8 cellular contexts compared by ENCODE assay signal in the genomic region with DNA sequence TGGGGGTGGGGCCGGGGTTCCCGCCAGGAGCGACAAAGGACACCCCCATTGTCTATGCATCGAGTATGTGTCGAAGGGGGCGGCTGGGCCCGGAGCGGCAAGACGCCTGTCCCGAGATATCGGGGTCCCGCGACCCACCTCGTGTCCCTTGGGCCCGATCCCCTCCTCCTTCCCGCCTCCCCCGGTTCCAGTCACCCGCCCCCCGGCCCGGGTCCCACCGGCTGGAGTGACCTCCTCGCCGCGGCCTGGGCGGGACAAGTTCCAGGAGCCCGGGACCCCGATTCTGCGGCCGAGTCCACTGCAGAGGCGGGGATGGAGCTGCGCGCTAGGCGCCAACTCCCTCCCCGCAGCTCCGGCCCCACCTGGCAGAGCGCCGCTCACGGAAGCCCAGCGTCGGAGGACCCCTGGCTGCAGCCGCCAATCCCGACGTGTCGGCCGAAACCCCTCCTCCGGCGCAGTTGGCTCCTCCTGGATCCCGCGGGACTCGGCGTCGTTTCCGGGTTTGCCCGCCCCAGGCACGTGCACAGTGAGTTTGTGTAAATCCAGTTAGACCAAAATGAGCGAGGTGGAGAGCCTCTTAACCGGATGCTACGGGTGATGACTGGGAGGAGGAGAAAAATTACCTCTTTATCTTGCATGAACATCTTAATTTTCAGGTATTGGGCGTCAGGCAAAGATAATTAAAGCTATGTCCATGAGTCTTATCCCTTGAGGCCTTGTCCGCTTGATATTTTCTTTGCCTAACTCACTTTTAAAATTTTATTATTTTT. TPM values are rescaled to one million over a fixed set of nuclear protein-coding genes. Genes with fewer than 3 reads are reported as not detected.
DNase-seq lines count a peak whose midpoint lies in the region; ATAC-seq, FAIRE-seq and TF ChIP-seq lines count a peak whose summit lies in the region.

A gene (minus strand): TSS at position 434 of the 770 bp plus-strand sequence. CDS start 493 bp downstream, outside the sequence.

- 11% methylated on average over 10 of the region's 60 CpGs for WGBS in right lobe of liver (ENCODE audit: insufficient coverage, low coverage, low lambda C conversion rate, missing lambda C conversion rate)

- H3K9me3 Mint-ChIP-seq in activated CD4-positive, alpha-beta memory T cell treated with anti-CD3 and anti-CD28 coated beads, Interleukin-2, amount 10 ng/mL, durations not matched to agents 7 days and 5 days, result no peaks in the 10 kb centered on the region

- H3K27ac ChIP-seq in dorsolateral prefrontal cortex (peak within 1 kb of the TSS; percentile 6 to 94 (median 81)), right lobe of liver (peak within 1 kb of the TSS; percentile 42 to 82 (median 69))

- FAIRE-seq in urothelium cell line (lab: Jason Lieb, UNC), result no peak

- intact Hi-C loops in dorsolateral prefrontal cortex (cut with DNase I) (loop anchor here in 1 of 2 donors (5.0 kb wide), 1 partner anchor 47 kb away; a partner anchor contains a TSS), right lobe of liver (cut with DNase I) (no loop called here)

- peaks cover 0 to 23% (median 10%) of the 10 kb centered on the region in 4 donors for H3K4me1 ChIP-seq in right lobe of liver

- no peaks in the 10 kb centered on the region for H3K27me3 Mint-ChIP-seq in activated CD4-positive, alpha-beta memory T cell treated with anti-CD3 and anti-CD28 coated beads, Interleukin-2, amount 10 ng/mL, durations not matched to agents 7 days and 5 days

- POLR2A ChIA-PET in activated CD4-positive, alpha-beta memory T cell treated with anti-CD3 and anti-CD28 coated beads, Interleukin-2, amount 10 ng/mL, durations not matched to agents 7 days and 5 days (lab: Charles Lee), result interaction anchor here (1.0 to 9.1 kb wide), 10 partner anchors 8 to 72 kb away, joined by 3 to 154 read pairs (median 25); a partner anchor contains a TSS

- TF ChIP-seq CTCF in GM10266 (IDR thresholded peaks at IDR 0.05; ENCODE audit: control insufficient read depth, insufficient read depth, low read depth, missing control alignments) (no peak), dorsolateral prefrontal cortex (IDR thresholded peaks at IDR 0.05 in 54 of 56, conservative IDR thresholded peaks at IDR 0.05 in 2 of 56; ENCODE audit: low read depth in 1 of 56, partially characterized antibody in 56 of 56) (peak in 31 of 56 donors; percentile 7 to 57 (median 27)), right lobe of liver (IDR thresholded peaks at IDR 0.05) (no peak)

- peaks cover 0 to 5% (median 0%) of the 10 kb centered on the region in 4 donors for H3K36me3 ChIP-seq in right lobe of liver

- H3K4me3 ChIP-seq in dorsolateral prefrontal cortex (peak within 1 kb of the TSS; percentile 55 to 100 (median 86)), right lobe of liver (peak within 1 kb of the TSS; percentile 44 to 90 (median 69))

- no peaks in the 10 kb centered on the region for H3K27me3 ChIP-seq in dorsolateral prefrontal cortex
- H3K27me3 ChIP-seq in right lobe of liver, result no peaks in the 10 kb centered on the region

- DNase-seq in GM10266 (ENCODE audit: extremely low spot score), result peak; percentile 94
- peak; percentile 98 for DNase-seq in NCI-H82 (lab: John Stamatoyannopoulos, UW)
- DNase-seq in activated CD4-positive, alpha-beta memory T cell treated with anti-CD3 and anti-CD28 coated beads, Interleukin-2, amount 10 ng/mL, durations not matched to agents 7 days and 5 days, result peak; percentile 93
- DNase-seq in dorsolateral prefrontal cortex, result peak; percentile 72 to 94 (median 86)
- DNase-seq in right lobe of liver, result peak; percentile 89 to 91 (median 91)
- peak; percentile 76 to 78 for DNase-seq in stimulated activated CD4-positive, alpha-beta T cell treated with anti-CD3 and anti-CD28 coated beads, Interleukin-4, amount 100 ng/mL, for 4 hours
- DNase-seq in urothelium cell line (ENCODE audit: low spot score), result no peak

- peaks cover 25% of the 10 kb centered on the region for H3K36me3 Mint-ChIP-seq in activated CD4-positive, alpha-beta memory T cell treated with anti-CD3 and anti-CD28 coated beads, Interleukin-2, amount 10 ng/mL, durations not matched to agents 7 days and 5 days (ENCODE audit: low read depth)

- CTCF ChIA-PET in activated CD4-positive, alpha-beta memory T cell treated with anti-CD3 and anti-CD28 coated beads, Interleukin-2, amount 10 ng/mL, durations not matched to agents 7 days and 5 days (lab: Charles Lee), result interaction anchor here (1.2 to 6.9 kb wide), 8 partner anchors 8 to 220 kb away, joined by 3 to 102 read pairs (median 4); a partner anchor contains a TSS

- peaks cover 45% of the 10 kb centered on the region for H3K4me1 Mint-ChIP-seq in activated CD4-positive, alpha-beta memory T cell treated with anti-CD3 and anti-CD28 coated beads, Interleukin-2, amount 10 ng/mL, durations not matched to agents 7 days and 5 days

- peak; percentile 73 for TF ChIP-seq POLR2A in right lobe of liver (IDR thresholded peaks at IDR 0.05)

- peak within 1 kb of the TSS; percentile 77 for H3K4me3 Mint-ChIP-seq in activated CD4-positive, alpha-beta memory T cell treated with anti-CD3 and anti-CD28 coated beads, Interleukin-2, amount 10 ng/mL, durations not matched to agents 7 days and 5 days

- peak within 1 kb of the TSS; percentile 83 for H3K27ac Mint-ChIP-seq in activated CD4-positive, alpha-beta memory T cell treated with anti-CD3 and anti-CD28 coated beads, Interleukin-2, amount 10 ng/mL, durations not matched to agents 7 days and 5 days

- no peaks in the 10 kb centered on the region for H3K9me3 ChIP-seq in right lobe of liver

- peak; percentile 46 for ATAC-seq in HG03159 (IDR thresholded peaks at IDR 0.05; ENCODE audit: unreplicated experiment)
- ATAC-seq in right lobe of liver, result peak; percentile 49 to 71 (median 66)

RNA-seq across cellular contexts. Expression of the gene that starts here (rescaled TPM):
- total RNA-seq in activated CD4-positive, alpha-beta memory T cell treated with anti-CD3 and anti-CD28 coated beads, Interleukin-2, amount 10 ng/mL, durations not matched to agents 7 days and 5 days, result 10 to 100 TPM; 49.5 to 56.2 TPM
- total RNA-seq in dorsolateral prefrontal cortex, result 10 to 100 TPM; 28.4 to 78.4 (median 55.8) TPM
- 10 to 100 TPM; 19.9 to 44.0 (median 35.5) TPM for total RNA-seq in right lobe of liver

Comparison
In these comparisons a context has a peak if more than half of its experiments do, and no peak if none do; other contexts are left out.
1. CTCF ChIP-seq: peak in dorsolateral prefrontal cortex (31 of 56); none in GM10266 (single experiment) and right lobe of liver (0 of 4).